ENCODE assay signal across 36 cellular contexts in genomic region chr21:44664691-44665090, GRCh38. TPM values are rescaled to one million over a fixed set of nuclear protein-coding genes. Genes with fewer than 3 reads are reported as not detected.
"Had no signal": no experiment of that assay in that cellular context is flagged by ENCODE, and none has a peak within 500 bp of the region (broad histone marks: within the 10 kb centered on the region; RNA-seq: fewer than 3 reads in every experiment).

No MANE protein-coding gene starts in this region.

- H3K9me3 ChIP-seq: neutrophil, ovary, psoas muscle, right lobe of liver, testis, upper lobe of left lung, vagina had no signal

- H3K79me2 ChIP-seq: parathyroid adenoma had no signal

- H3K9me3 Mint-ChIP-seq: natural killer cell treated with Interleukin-12 subunit alpha and Interleukin-12 subunit beta and Interleukin-15 and Interleukin-18, amount 100 ng/mL, for 72 hours had no signal

- H3K27me3 ChIP-seq: ovary, right lobe of liver, suprapubic skin, testis, tibial artery, upper lobe of left lung, vagina had no signal

- H3K4me3 ChIP-seq: ovary, psoas muscle, right lobe of liver, skin epidermis, smooth muscle cell, spleen, suprapubic skin, testis, tibial artery, transverse colon, upper lobe of left lung, vagina had no signal

- H2AFZ ChIP-seq: parathyroid adenoma had no signal

- H3K4me2 ChIP-seq: smooth muscle cell had no signal

- H3K4me1 ChIP-seq: parathyroid adenoma, psoas muscle, right lobe of liver, spleen, suprapubic skin, testis, tibial artery, transverse colon, upper lobe of left lung, vagina had no signal

- H3K36me3 ChIP-seq: neutrophil, ovary, right lobe of liver, spleen, suprapubic skin, tibial artery, transverse colon, upper lobe of left lung, vagina had no signal

- H3K27ac Mint-ChIP-seq: natural killer cell treated with Interleukin-12 subunit alpha and Interleukin-12 subunit beta and Interleukin-15 and Interleukin-18, amount 100 ng/mL, for 72 hours; nephron progenitor cell; progenitor cell of endocrine pancreas; stimulated activated memory B cell treated with anti-CD40 and anti-IgM and Interleukin-4, amounts not matched to agents 10 μg/mL and 1 μg/mL and 100 μg/mL, for 72 hours; stimulated activated naive CD8-positive, alpha-beta T cell treated with anti-CD3 and anti-CD28 coated beads, Interleukin-15, amount 100 ng/mL, for 72 hours had no signal

- H3K27ac ChIP-seq: neutrophil, ovary, parathyroid adenoma, psoas muscle, right lobe of liver, skin epidermis, spleen, suprapubic skin, testis, tibial artery, transverse colon, upper lobe of left lung, vagina had no signal

- FAIRE-seq: urothelium cell line had no signal

- ATAC-seq: naive thymus-derived CD8-positive, alpha-beta T cell; natural killer cell treated with Interleukin-12 subunit alpha and Interleukin-12 subunit beta and Interleukin-15 and Interleukin-18, amount 100 ng/mL, for 72 hours; psoas muscle; right cardiac atrium; right lobe of liver; stimulated activated memory B cell treated with anti-CD40 and anti-IgM and Interleukin-4, amounts not matched to agents 10 μg/mL and 1 μg/mL and 100 μg/mL, for 72 hours; stimulated activated naive CD8-positive, alpha-beta T cell treated with anti-CD3 and anti-CD28 coated beads, Interleukin-15, amount 100 ng/mL, for 72 hours; stimulated activated naive CD8-positive, alpha-beta T cell treated with anti-CD3 and anti-CD28 coated beads, Interleukin-15, Interleukin-2, amounts not matched to agents 100 U/mL and 50 U/mL, for 24 hours had no signal

- DNase-seq: naive thymus-derived CD8-positive, alpha-beta T cell; nephron progenitor cell; nucleus accumbens; ovary; psoas muscle; right cardiac atrium; right lobe of liver; spleen; stimulated activated CD4-positive, alpha-beta T cell treated with anti-CD3 and anti-CD28 coated beads, Interleukin-12 subunit alpha, Interleukin-12 subunit beta, amount 100 ng/mL, for 4 hours; stimulated activated CD4-positive, alpha-beta T cell treated with anti-CD3 and anti-CD28 coated beads, Interleukin-1b, Interleukin-23, amount 100 ng/mL, for 48 hours; stimulated activated CD4-positive, alpha-beta T cell treated with anti-CD3 and anti-CD28 coated beads, Interleukin-4, amount 100 ng/mL, for 1 hour; stimulated activated CD4-positive, alpha-beta T cell treated with anti-CD3 and anti-CD28 coated beads, Interleukin-4, amount 100 ng/mL, for 4 hours; stimulated activated CD8-positive, alpha-beta memory T cell treated with anti-CD3 and anti-CD28 coated beads, Interleukin-4, amount 100 ng/mL, for 48 hours; stimulated activated naive CD4-positive, alpha-beta T cell; stimulated activated naive CD8-positive, alpha-beta T cell treated with anti-CD3 and anti-CD28 coated beads, Interleukin-15, amount 100 ng/mL, for 72 hours; stimulated activated naive CD8-positive, alpha-beta T cell treated with anti-CD3 and anti-CD28 coated beads, Interleukin-15, Interleukin-2, amounts not matched to agents 100 U/mL and 50 U/mL, for 24 hours; substantia nigra; testis; tibial artery; transverse colon; upper lobe of left lung had no signal

- H3K27me3 Mint-ChIP-seq: stimulated activated naive CD8-positive, alpha-beta T cell treated with anti-CD3 and anti-CD28 coated beads, Interleukin-15, amount 100 ng/mL, for 72 hours had no signal

- H3K9ac ChIP-seq: parathyroid adenoma had no signal

- H3K4me3 Mint-ChIP-seq: natural killer cell treated with Interleukin-12 subunit alpha and Interleukin-12 subunit beta and Interleukin-15 and Interleukin-18, amount 100 ng/mL, for 72 hours; nephron progenitor cell; neural crest cell; stimulated activated memory B cell treated with anti-CD40 and anti-IgM and Interleukin-4, amounts not matched to agents 10 μg/mL and 1 μg/mL and 100 μg/mL, for 72 hours; stimulated activated naive CD8-positive, alpha-beta T cell treated with anti-CD3 and anti-CD28 coated beads, Interleukin-15, amount 100 ng/mL, for 72 hours had no signal

- H3K4me1 Mint-ChIP-seq: stimulated activated memory B cell treated with anti-CD40 and anti-IgM and Interleukin-4, amounts not matched to agents 10 μg/mL and 1 μg/mL and 100 μg/mL, for 72 hours had no signal

RNA-seq across cellular contexts. Expression of gene KRTAP12-2, which starts 2.0 kb away (rescaled TPM):
- total RNA-seq: naive thymus-derived CD8-positive, alpha-beta T cell; natural killer cell treated with Interleukin-12 subunit alpha and Interleukin-12 subunit beta and Interleukin-15 and Interleukin-18, amount 100 ng/mL, for 72 hours; neural crest cell; omental fat pad; ovary; progenitor cell of endocrine pancreas; psoas muscle; renal cortical epithelial cell; right cardiac atrium; right lobe of liver; smooth muscle cell; spleen; transverse colon; upper lobe of left lung; ureter; vagina had no signal
- polyA plus RNA-seq: naive thymus-derived CD8-positive, alpha-beta T cell; ovary; psoas muscle; right cardiac atrium; smooth muscle cell; spleen; thymus had no signal

RNA-seq across cellular contexts. Expression of gene KRTAP12-3, which starts 7.0 kb away (rescaled TPM):
- total RNA-seq: naive thymus-derived CD8-positive, alpha-beta T cell; natural killer cell treated with Interleukin-12 subunit alpha and Interleukin-12 subunit beta and Interleukin-15 and Interleukin-18, amount 100 ng/mL, for 72 hours; neural crest cell; omental fat pad; ovary; progenitor cell of endocrine pancreas; psoas muscle; renal cortical epithelial cell; right cardiac atrium; right lobe of liver; smooth muscle cell; spleen; testis; transverse colon; upper lobe of left lung; ureter; vagina had no signal
- polyA plus RNA-seq: naive thymus-derived CD8-positive, alpha-beta T cell; ovary; psoas muscle; right cardiac atrium; smooth muscle cell; spleen; thymus had no signal

RNA-seq across cellular contexts. Expression of gene KRTAP12-4, which starts 10.2 kb away (rescaled TPM):
- total RNA-seq: naive thymus-derived CD8-positive, alpha-beta T cell; natural killer cell treated with Interleukin-12 subunit alpha and Interleukin-12 subunit beta and Interleukin-15 and Interleukin-18, amount 100 ng/mL, for 72 hours; neural crest cell; omental fat pad; ovary; progenitor cell of endocrine pancreas; psoas muscle; renal cortical epithelial cell; right cardiac atrium; right lobe of liver; smooth muscle cell; spleen; suprapubic skin; testis; transverse colon; upper lobe of left lung; ureter; vagina had no signal
- polyA plus RNA-seq: naive thymus-derived CD8-positive, alpha-beta T cell; ovary; psoas muscle; right cardiac atrium; smooth muscle cell; spleen; thymus had no signal

RNA-seq across cellular contexts. Expression of gene KRTAP12-1, which starts 17.3 kb away (rescaled TPM):
- total RNA-seq: naive thymus-derived CD8-positive, alpha-beta T cell; natural killer cell treated with Interleukin-12 subunit alpha and Interleukin-12 subunit beta and Interleukin-15 and Interleukin-18, amount 100 ng/mL, for 72 hours; neural crest cell; omental fat pad; ovary; progenitor cell of endocrine pancreas; psoas muscle; renal cortical epithelial cell; right cardiac atrium; right lobe of liver; smooth muscle cell; spleen; testis; transverse colon; upper lobe of left lung; ureter; vagina had no signal
- polyA plus RNA-seq: naive thymus-derived CD8-positive, alpha-beta T cell; ovary; psoas muscle; right cardiac atrium; smooth muscle cell; spleen; thymus had no signal

RNA-seq across cellular contexts. Expression of gene KRTAP10-11, which starts 18.5 kb away (rescaled TPM):
- total RNA-seq: naive thymus-derived CD8-positive, alpha-beta T cell; natural killer cell treated with Interleukin-12 subunit alpha and Interleukin-12 subunit beta and Interleukin-15 and Interleukin-18, amount 100 ng/mL, for 72 hours; neural crest cell; omental fat pad; ovary; progenitor cell of endocrine pancreas; psoas muscle; renal cortical epithelial cell; right cardiac atrium; right lobe of liver; smooth muscle cell; spleen; transverse colon; upper lobe of left lung; ureter; vagina had no signal
- polyA plus RNA-seq: naive thymus-derived CD8-positive, alpha-beta T cell; ovary; psoas muscle; right cardiac atrium; smooth muscle cell; spleen; thymus had no signal
